In genomic region chr18:3184275-3184963, GRCh38 we compare ENCODE assay signal across 12 cellular contexts.
"Had no signal": no experiment of that assay in that cellular context is flagged by ENCODE, and none has a peak within 500 bp of the region (broad histone marks: within the 10 kb centered on the region; RNA-seq: fewer than 3 reads in every experiment).

No MANE protein-coding gene starts in this region.

- ATAC-seq: activated CD8-positive, alpha-beta T cell treated with anti-CD3 and anti-CD28 coated beads for 36 hours; activated T-cell treated with anti-CD3 and anti-CD28 coated beads, Interleukin-2, amount 50 U/mL, for 72 hours; esophagus mucosa; natural killer cell treated with Interleukin-12 subunit alpha and Interleukin-12 subunit beta and Interleukin-15 and Interleukin-18, amount 100 ng/mL, for 72 hours had no signal

- H3K4me1 Mint-ChIP-seq: activated naive CD8-positive, alpha-beta T cell treated with anti-CD3 and anti-CD28 coated beads for 36 hours had no signal

- H3K27ac Mint-ChIP-seq: activated CD8-positive, alpha-beta T cell treated with anti-CD3 and anti-CD28 coated beads for 36 hours; activated naive CD8-positive, alpha-beta T cell treated with anti-CD3 and anti-CD28 coated beads for 36 hours; activated T-cell treated with anti-CD3 and anti-CD28 coated beads, Interleukin-2, amount 50 U/mL, for 72 hours; natural killer cell treated with Interleukin-12 subunit alpha and Interleukin-12 subunit beta and Interleukin-15 and Interleukin-18, amount 100 ng/mL, for 72 hours had no signal

- H3K36me3 Mint-ChIP-seq: natural killer cell treated with Interleukin-12 subunit alpha and Interleukin-12 subunit beta and Interleukin-15 and Interleukin-18, amount 100 ng/mL, for 72 hours had no signal

- H3K27me3 Mint-ChIP-seq: activated CD8-positive, alpha-beta T cell treated with anti-CD3 and anti-CD28 coated beads for 36 hours; activated naive CD8-positive, alpha-beta T cell treated with anti-CD3 and anti-CD28 coated beads for 36 hours; natural killer cell treated with Interleukin-12 subunit alpha and Interleukin-12 subunit beta and Interleukin-15 and Interleukin-18, amount 100 ng/mL, for 72 hours had no signal

- DNase-seq: activated CD8-positive, alpha-beta memory T cell treated with anti-CD3 and anti-CD28 coated beads, Interleukin-2, amount 50 U/mL, for 4 hours; activated CD8-positive, alpha-beta T cell treated with anti-CD3 and anti-CD28 coated beads for 36 hours; activated gamma-delta T cell treated with Interleukin-2 at 50 U/mL for 16 hours; activated naive CD8-positive, alpha-beta T cell treated with anti-CD3 and anti-CD28 coated beads for 36 hours; activated T-cell treated with anti-CD3 and anti-CD28 coated beads, Interleukin-2, amount 50 U/mL, for 72 hours; anterior cingulate cortex; glutamatergic neuron; mesenchymal stem cell; T1000 had no signal

- H3K27ac ChIP-seq: skin epidermis had no signal

- H3K9me3 Mint-ChIP-seq: activated CD8-positive, alpha-beta T cell treated with anti-CD3 and anti-CD28 coated beads for 36 hours; activated naive CD8-positive, alpha-beta T cell treated with anti-CD3 and anti-CD28 coated beads for 36 hours; activated T-cell treated with anti-CD3 and anti-CD28 coated beads, Interleukin-2, amount 50 U/mL, for 72 hours; natural killer cell treated with Interleukin-12 subunit alpha and Interleukin-12 subunit beta and Interleukin-15 and Interleukin-18, amount 100 ng/mL, for 72 hours had no signal

- H3K4me3 ChIP-seq: skin epidermis had no signal

- H3K4me3 Mint-ChIP-seq: activated CD8-positive, alpha-beta T cell treated with anti-CD3 and anti-CD28 coated beads for 36 hours; activated naive CD8-positive, alpha-beta T cell treated with anti-CD3 and anti-CD28 coated beads for 36 hours; activated T-cell treated with anti-CD3 and anti-CD28 coated beads, Interleukin-2, amount 50 U/mL, for 72 hours; natural killer cell treated with Interleukin-12 subunit alpha and Interleukin-12 subunit beta and Interleukin-15 and Interleukin-18, amount 100 ng/mL, for 72 hours had no signal
